1 cellular context compared by ENCODE assay signal in genomic region chr11:28110108-28110838, GRCh38.
TF ChIP-seq lines count a peak whose summit lies in the region.

No MANE protein-coding gene starts in this region.

TF ChIP-seq in HEK293, 187 proteins besides CTCF, POLR2A, EP300 and RAD21 (continued from another document and continues in another):
- TF ChIP-seq ZNF639 (tag by site-specific recombination; IDR thresholded peaks at IDR 0.05): peak; percentile 94
- no peak for TF ChIP-seq ZNF114 (tag by site-specific recombination; IDR thresholded peaks at IDR 0.05)
- peak; percentile 62; the same call in 1 of the 2 replicates for TF ChIP-seq SP7 (tag by site-specific recombination; IDR thresholded peaks at IDR 0.05)
- TF ChIP-seq ZNF121 (tag by site-specific recombination; IDR thresholded peaks at IDR 0.05): no peak
- 0 out of 2 replicates have a peak, but pooled peaks have one; percentile 7 for TF ChIP-seq GLIS1 (tag by site-specific recombination; IDR thresholded peaks at IDR 0.05)
- no peak for TF ChIP-seq ZNF138 (tag by site-specific recombination; IDR thresholded peaks at IDR 0.05; ENCODE audit: borderline replicate concordance)
- TF ChIP-seq ZNF473 (tag by site-specific recombination; IDR thresholded peaks at IDR 0.05): no peak
- no peak for TF ChIP-seq ZNF292 (tag by site-specific recombination; IDR thresholded peaks at IDR 0.05; ENCODE audit: borderline replicate concordance, low read depth)
- no peak for TF ChIP-seq ZNF560 (tag by site-specific recombination; IDR thresholded peaks at IDR 0.05; ENCODE audit: borderline replicate concordance)
- no peak; the same call in 1 of the 2 replicates for TF ChIP-seq TRIM28 (IDR thresholded peaks at IDR 0.05; ENCODE audit: borderline replicate concordance, low read length)
- peak; percentile 55; the same call in 1 of the 2 replicates for TF ChIP-seq ZNF10 (tag by site-specific recombination; IDR thresholded peaks at IDR 0.05)
- TF ChIP-seq SP2 (tag by site-specific recombination; IDR thresholded peaks at IDR 0.05): peak; percentile 45
- peak; percentile 81 for TF ChIP-seq ZNF501 (tag by site-specific recombination; IDR thresholded peaks at IDR 0.05)
- 0 out of 2 replicates have a peak, but pooled peaks have one; percentile 49 for TF ChIP-seq PRDM1 (tag by site-specific recombination; IDR thresholded peaks at IDR 0.05)
- no peak for TF ChIP-seq EGR2 (tag by site-specific recombination; IDR thresholded peaks at IDR 0.05; ENCODE audit: low read depth)
- peak; percentile 55; the same call in 1 of the 2 replicates for TF ChIP-seq KLF17 (tag by site-specific recombination; IDR thresholded peaks at IDR 0.05)
- no peak for TF ChIP-seq ZNF558 (tag by site-specific recombination; IDR thresholded peaks at IDR 0.05)
- TF ChIP-seq ZNF324 (tag by site-specific recombination; IDR thresholded peaks at IDR 0.05): peak; percentile 75; the same call in 1 of the 2 replicates
- peak; percentile 50; the same call in 1 of the 2 replicates for TF ChIP-seq ZNF580 (tag by site-specific recombination; IDR thresholded peaks at IDR 0.05)
- TF ChIP-seq IKZF3 (tag by site-specific recombination; IDR thresholded peaks at IDR 0.05): peak; percentile 53; the same call in 1 of the 2 replicates
- peak; percentile 92 for TF ChIP-seq KLF8 (tag by site-specific recombination; IDR thresholded peaks at IDR 0.05)
- peak; percentile 70 for TF ChIP-seq KLF9 (tag by site-specific recombination; IDR thresholded peaks at IDR 0.05; ENCODE audit: low read depth)
- TF ChIP-seq ZNF600 (tag by site-specific recombination; IDR thresholded peaks at IDR 0.05): no peak
- peak; percentile 82 for TF ChIP-seq HOXD13 (CRISPR knock-in tag; IDR thresholded peaks at IDR 0.05; ENCODE audit: borderline replicate concordance)
- TF ChIP-seq ZSCAN5A (tag by site-specific recombination; IDR thresholded peaks at IDR 0.05): peak; percentile 88; the same call in 1 of the 2 replicates
- TF ChIP-seq REPIN1 (tag by site-specific recombination; IDR thresholded peaks at IDR 0.05; ENCODE audit: low read depth): no peak
- TF ChIP-seq MEIS1 (CRISPR knock-in tag; IDR thresholded peaks at IDR 0.05; ENCODE audit: borderline replicate concordance): no peak
- peak; percentile 96 for TF ChIP-seq ZNF660 (tag by site-specific recombination; IDR thresholded peaks at IDR 0.05)
- peak; percentile 57 for TF ChIP-seq ZNF629 (tag by site-specific recombination; IDR thresholded peaks at IDR 0.05)
- no peak for TF ChIP-seq SETDB1 (IDR thresholded peaks at IDR 0.05; ENCODE audit: insufficient read length, low read length)
- no peak for TF ChIP-seq ZNF302 (tag by site-specific recombination; IDR thresholded peaks at IDR 0.05; ENCODE audit: low read depth)
- TF ChIP-seq ZNF394 (tag by site-specific recombination; IDR thresholded peaks at IDR 0.05; ENCODE audit: borderline replicate concordance): peak; percentile 73
- TF ChIP-seq ZBTB26 (tag by site-specific recombination; optimal IDR thresholded peaks at IDR 0.05): peak; percentile 57
- TF ChIP-seq ZBTB1 (tag by site-specific recombination; IDR thresholded peaks at IDR 0.05): no peak
- no peak for TF ChIP-seq ZNF174 (tag by site-specific recombination; IDR thresholded peaks at IDR 0.05)
- no peak for TF ChIP-seq ZNF16 (tag by site-specific recombination; IDR thresholded peaks at IDR 0.05; ENCODE audit: low read depth)
- TF ChIP-seq KLF10 (tag by site-specific recombination; IDR thresholded peaks at IDR 0.05): peak; percentile 72; the same call in 1 of the 2 replicates
- peak; percentile 45; the same call in 1 of the 2 replicates for TF ChIP-seq PATZ1 (tag by site-specific recombination; IDR thresholded peaks at IDR 0.05)
- TF ChIP-seq ZNF2 (tag by site-specific recombination; IDR thresholded peaks at IDR 0.05): peak; percentile 91
- no peak for TF ChIP-seq ZNF202 (tag by site-specific recombination; IDR thresholded peaks at IDR 0.05; ENCODE audit: borderline replicate concordance)
- peak; percentile 45; the same call in 1 of the 2 replicates for TF ChIP-seq REST (tag by site-specific recombination; IDR thresholded peaks at IDR 0.05)
- no peak for TF ChIP-seq HOXC10 (CRISPR knock-in tag; IDR thresholded peaks at IDR 0.05)
- TF ChIP-seq PBX3 (CRISPR knock-in tag; IDR thresholded peaks at IDR 0.05): peak; percentile 85; the same call in 1 of the 2 replicates
- no peak for TF ChIP-seq ZNF18 (tag by site-specific recombination; IDR thresholded peaks at IDR 0.05)
- peak; percentile 63; the same call in 1 of the 2 replicates for TF ChIP-seq ZNF76 (tag by site-specific recombination; IDR thresholded peaks at IDR 0.05; ENCODE audit: borderline replicate concordance, low read depth)
- TF ChIP-seq AEBP2 (tag by site-specific recombination; IDR thresholded peaks at IDR 0.05; ENCODE audit: borderline replicate concordance): no peak
- TF ChIP-seq ZNF24 (tag by site-specific recombination; IDR thresholded peaks at IDR 0.05): peak; percentile 80
- TF ChIP-seq ZBTB48 (tag by site-specific recombination; IDR thresholded peaks at IDR 0.05): 0 out of 2 replicates have a peak, but pooled peaks have one; percentile 59
- peak; percentile 86; the same call in 1 of the 2 replicates for TF ChIP-seq GLI4 (tag by site-specific recombination; IDR thresholded peaks at IDR 0.05)
- TF ChIP-seq ZBTB20 (tag by site-specific recombination; IDR thresholded peaks at IDR 0.05): peak; percentile 51; the same call in 1 of the 2 replicates
